1 cellular context compared by ENCODE assay signal in the genomic region with DNA sequence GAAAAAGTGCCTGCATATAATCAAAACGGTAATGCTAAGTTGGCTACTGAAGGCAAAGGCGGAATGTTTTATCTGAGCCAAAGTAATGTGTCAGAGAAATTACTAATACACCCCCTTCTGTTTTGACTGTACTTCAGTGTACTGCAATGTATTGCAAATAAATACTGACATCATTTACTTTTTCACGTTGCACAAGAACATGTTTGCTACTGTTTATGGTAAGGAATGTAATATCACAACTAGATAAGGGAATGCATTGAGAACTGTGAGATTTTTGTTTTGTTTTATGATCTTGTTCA.
TF ChIP-seq lines count a peak whose summit lies in the region.

No MANE protein-coding gene starts in this region.

TF ChIP-seq in HEK293, 187 proteins besides CTCF, POLR2A, EP300 and RAD21 (continued from another document and continues in another):
- TF ChIP-seq, protein P1, sequence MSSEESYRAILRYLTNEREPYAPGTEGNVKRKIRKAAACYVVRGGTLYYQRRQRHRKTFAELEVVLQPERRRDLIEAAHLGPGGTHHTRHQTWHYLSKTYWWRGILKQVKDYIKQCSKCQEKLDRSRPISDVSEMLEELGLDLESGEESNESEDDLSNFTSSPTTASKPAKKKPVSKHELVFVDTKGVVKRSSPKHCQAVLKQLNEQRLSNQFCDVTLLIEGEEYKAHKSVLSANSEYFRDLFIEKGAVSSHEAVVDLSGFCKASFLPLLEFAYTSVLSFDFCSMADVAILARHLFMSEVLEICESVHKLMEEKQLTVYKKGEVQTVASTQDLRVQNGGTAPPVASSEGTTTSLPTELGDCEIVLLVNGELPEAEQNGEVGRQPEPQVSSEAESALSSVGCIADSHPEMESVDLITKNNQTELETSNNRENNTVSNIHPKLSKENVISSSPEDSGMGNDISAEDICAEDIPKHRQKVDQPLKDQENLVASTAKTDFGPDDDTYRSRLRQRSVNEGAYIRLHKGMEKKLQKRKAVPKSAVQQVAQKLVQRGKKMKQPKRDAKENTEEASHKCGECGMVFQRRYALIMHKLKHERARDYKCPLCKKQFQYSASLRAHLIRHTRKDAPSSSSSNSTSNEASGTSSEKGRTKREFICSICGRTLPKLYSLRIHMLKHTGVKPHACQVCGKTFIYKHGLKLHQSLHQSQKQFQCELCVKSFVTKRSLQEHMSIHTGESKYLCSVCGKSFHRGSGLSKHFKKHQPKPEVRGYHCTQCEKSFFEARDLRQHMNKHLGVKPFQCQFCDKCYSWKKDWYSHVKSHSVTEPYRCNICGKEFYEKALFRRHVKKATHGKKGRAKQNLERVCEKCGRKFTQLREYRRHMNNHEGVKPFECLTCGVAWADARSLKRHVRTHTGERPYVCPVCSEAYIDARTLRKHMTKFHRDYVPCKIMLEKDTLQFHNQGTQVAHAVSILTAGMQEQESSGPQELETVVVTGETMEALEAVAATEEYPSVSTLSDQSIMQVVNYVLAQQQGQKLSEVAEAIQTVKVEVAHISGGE (tag by site-specific recombination; conservative IDR thresholded peaks at IDR 0.05; ENCODE audit: low read depth): no peak
- TF ChIP-seq, protein P2, sequence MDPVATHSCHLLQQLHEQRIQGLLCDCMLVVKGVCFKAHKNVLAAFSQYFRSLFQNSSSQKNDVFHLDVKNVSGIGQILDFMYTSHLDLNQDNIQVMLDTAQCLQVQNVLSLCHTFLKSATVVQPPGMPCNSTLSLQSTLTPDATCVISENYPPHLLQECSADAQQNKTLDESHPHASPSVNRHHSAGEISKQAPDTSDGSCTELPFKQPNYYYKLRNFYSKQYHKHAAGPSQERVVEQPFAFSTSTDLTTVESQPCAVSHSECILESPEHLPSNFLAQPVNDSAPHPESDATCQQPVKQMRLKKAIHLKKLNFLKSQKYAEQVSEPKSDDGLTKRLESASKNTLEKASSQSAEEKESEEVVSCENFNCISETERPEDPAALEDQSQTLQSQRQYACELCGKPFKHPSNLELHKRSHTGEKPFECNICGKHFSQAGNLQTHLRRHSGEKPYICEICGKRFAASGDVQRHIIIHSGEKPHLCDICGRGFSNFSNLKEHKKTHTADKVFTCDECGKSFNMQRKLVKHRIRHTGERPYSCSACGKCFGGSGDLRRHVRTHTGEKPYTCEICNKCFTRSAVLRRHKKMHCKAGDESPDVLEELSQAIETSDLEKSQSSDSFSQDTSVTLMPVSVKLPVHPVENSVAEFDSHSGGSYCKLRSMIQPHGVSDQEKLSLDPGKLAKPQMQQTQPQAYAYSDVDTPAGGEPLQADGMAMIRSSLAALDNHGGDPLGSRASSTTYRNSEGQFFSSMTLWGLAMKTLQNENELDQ (tag by site-specific recombination; IDR thresholded peaks at IDR 0.05; ENCODE audit: low read depth): no peak
- TF ChIP-seq ZNF248 (tag by site-specific recombination; IDR thresholded peaks at IDR 0.05): no peak
- no peak for TF ChIP-seq SP2 (tag by site-specific recombination; IDR thresholded peaks at IDR 0.05)
- no peak for TF ChIP-seq ZNF23 (tag by site-specific recombination; IDR thresholded peaks at IDR 0.05; ENCODE audit: borderline replicate concordance)
- no peak for TF ChIP-seq ZNF426 (tag by site-specific recombination; IDR thresholded peaks at IDR 0.05)
- no peak for TF ChIP-seq ZNF366 (tag by site-specific recombination; conservative IDR thresholded peaks at IDR 0.05)
- TF ChIP-seq, protein P3, sequence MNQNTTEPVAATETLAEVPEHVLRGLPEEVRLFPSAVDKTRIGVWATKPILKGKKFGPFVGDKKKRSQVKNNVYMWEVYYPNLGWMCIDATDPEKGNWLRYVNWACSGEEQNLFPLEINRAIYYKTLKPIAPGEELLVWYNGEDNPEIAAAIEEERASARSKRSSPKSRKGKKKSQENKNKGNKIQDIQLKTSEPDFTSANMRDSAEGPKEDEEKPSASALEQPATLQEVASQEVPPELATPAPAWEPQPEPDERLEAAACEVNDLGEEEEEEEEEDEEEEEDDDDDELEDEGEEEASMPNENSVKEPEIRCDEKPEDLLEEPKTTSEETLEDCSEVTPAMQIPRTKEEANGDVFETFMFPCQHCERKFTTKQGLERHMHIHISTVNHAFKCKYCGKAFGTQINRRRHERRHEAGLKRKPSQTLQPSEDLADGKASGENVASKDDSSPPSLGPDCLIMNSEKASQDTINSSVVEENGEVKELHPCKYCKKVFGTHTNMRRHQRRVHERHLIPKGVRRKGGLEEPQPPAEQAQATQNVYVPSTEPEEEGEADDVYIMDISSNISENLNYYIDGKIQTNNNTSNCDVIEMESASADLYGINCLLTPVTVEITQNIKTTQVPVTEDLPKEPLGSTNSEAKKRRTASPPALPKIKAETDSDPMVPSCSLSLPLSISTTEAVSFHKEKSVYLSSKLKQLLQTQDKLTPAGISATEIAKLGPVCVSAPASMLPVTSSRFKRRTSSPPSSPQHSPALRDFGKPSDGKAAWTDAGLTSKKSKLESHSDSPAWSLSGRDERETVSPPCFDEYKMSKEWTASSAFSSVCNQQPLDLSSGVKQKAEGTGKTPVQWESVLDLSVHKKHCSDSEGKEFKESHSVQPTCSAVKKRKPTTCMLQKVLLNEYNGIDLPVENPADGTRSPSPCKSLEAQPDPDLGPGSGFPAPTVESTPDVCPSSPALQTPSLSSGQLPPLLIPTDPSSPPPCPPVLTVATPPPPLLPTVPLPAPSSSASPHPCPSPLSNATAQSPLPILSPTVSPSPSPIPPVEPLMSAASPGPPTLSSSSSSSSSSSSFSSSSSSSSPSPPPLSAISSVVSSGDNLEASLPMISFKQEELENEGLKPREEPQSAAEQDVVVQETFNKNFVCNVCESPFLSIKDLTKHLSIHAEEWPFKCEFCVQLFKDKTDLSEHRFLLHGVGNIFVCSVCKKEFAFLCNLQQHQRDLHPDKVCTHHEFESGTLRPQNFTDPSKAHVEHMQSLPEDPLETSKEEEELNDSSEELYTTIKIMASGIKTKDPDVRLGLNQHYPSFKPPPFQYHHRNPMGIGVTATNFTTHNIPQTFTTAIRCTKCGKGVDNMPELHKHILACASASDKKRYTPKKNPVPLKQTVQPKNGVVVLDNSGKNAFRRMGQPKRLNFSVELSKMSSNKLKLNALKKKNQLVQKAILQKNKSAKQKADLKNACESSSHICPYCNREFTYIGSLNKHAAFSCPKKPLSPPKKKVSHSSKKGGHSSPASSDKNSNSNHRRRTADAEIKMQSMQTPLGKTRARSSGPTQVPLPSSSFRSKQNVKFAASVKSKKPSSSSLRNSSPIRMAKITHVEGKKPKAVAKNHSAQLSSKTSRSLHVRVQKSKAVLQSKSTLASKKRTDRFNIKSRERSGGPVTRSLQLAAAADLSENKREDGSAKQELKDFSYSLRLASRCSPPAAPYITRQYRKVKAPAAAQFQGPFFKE (tag by site-specific recombination; IDR thresholded peaks at IDR 0.05; ENCODE audit: borderline replicate concordance): no peak
- no peak for TF ChIP-seq TCF7L2 (IDR thresholded peaks at IDR 0.05; ENCODE audit: borderline replicate concordance, low read depth, low read length)
- TF ChIP-seq ZNF416 (tag by site-specific recombination; IDR thresholded peaks at IDR 0.05): no peak
- TF ChIP-seq, protein P4, sequence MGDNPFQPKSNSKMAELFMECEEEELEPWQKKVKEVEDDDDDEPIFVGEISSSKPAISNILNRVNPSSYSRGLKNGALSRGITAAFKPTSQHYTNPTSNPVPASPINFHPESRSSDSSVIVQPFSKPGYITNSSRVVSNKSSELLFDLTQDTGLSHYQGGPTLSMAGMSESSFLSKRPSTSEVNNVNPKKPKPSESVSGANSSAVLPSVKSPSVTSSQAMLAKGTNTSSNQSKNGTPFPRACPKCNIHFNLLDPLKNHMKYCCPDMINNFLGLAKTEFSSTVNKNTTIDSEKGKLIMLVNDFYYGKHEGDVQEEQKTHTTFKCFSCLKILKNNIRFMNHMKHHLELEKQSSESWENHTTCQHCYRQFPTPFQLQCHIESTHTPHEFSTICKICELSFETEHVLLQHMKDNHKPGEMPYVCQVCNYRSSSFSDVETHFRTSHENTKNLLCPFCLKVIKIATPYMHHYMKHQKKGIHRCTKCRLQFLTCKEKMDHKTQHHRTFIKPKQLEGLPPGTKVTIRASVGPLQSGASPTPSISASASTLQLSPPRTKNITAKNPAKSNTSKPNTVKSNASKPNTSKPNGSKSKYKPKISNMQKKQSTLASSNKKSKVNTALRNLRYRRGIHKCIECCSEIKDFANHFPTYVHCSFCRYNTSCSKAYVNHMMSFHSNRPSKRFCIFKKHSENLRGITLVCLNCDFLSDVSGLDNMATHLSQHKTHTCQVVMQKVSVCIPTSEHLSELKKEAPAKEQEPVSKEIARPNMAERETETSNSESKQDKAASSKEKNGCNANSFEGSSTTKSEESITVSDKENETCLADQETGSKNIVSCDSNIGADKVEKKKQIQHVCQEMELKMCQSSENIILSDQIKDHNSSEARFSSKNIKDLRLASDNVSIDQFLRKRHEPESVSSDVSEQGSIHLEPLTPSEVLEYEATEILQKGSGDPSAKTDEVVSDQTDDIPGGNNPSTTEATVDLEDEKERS (tag by site-specific recombination; IDR thresholded peaks at IDR 0.05): no peak
- TF ChIP-seq ZNF600 (tag by site-specific recombination; IDR thresholded peaks at IDR 0.05): no peak
- no peak for TF ChIP-seq ZNF530 (tag by site-specific recombination; IDR thresholded peaks at IDR 0.05; ENCODE audit: low read depth)
- TF ChIP-seq, protein P5, sequence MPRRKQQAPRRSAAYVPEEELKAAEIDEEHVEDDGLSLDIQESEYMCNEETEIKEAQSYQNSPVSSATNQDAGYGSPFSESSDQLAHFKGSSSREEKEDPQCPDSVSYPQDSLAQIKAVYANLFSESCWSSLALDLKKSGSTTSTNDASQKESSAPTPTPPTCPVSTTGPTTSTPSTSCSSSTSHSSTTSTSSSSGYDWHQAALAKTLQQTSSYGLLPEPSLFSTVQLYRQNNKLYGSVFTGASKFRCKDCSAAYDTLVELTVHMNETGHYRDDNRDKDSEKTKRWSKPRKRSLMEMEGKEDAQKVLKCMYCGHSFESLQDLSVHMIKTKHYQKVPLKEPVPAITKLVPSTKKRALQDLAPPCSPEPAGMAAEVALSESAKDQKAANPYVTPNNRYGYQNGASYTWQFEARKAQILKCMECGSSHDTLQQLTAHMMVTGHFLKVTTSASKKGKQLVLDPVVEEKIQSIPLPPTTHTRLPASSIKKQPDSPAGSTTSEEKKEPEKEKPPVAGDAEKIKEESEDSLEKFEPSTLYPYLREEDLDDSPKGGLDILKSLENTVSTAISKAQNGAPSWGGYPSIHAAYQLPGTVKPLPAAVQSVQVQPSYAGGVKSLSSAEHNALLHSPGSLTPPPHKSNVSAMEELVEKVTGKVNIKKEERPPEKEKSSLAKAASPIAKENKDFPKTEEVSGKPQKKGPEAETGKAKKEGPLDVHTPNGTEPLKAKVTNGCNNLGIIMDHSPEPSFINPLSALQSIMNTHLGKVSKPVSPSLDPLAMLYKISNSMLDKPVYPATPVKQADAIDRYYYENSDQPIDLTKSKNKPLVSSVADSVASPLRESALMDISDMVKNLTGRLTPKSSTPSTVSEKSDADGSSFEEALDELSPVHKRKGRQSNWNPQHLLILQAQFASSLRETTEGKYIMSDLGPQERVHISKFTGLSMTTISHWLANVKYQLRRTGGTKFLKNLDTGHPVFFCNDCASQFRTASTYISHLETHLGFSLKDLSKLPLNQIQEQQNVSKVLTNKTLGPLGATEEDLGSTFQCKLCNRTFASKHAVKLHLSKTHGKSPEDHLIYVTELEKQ (tag by site-specific recombination; IDR thresholded peaks at IDR 0.05; ENCODE audit: borderline replicate concordance): 0 out of 2 replicates have a peak, but pooled peaks have one; percentile 44
- TF ChIP-seq ZNF501 (tag by site-specific recombination; IDR thresholded peaks at IDR 0.05): no peak
- TF ChIP-seq ZNF221 (tag by site-specific recombination; IDR thresholded peaks at IDR 0.05; ENCODE audit: borderline replicate concordance): no peak
- TF ChIP-seq ZNF223 (tag by site-specific recombination; IDR thresholded peaks at IDR 0.05): no peak
- TF ChIP-seq ZNF155 (tag by site-specific recombination; IDR thresholded peaks at IDR 0.05): no peak
- peak; percentile 48; the same call in 1 of the 2 replicates for TF ChIP-seq ZNF664 (tag by site-specific recombination; IDR thresholded peaks at IDR 0.05)
- peak; percentile 10; the same call in 1 of the 2 replicates for TF ChIP-seq ZNF843 (tag by site-specific recombination; IDR thresholded peaks at IDR 0.05)
- 0 out of 2 replicates have a peak, but pooled peaks have one; percentile 9 for TF ChIP-seq ZFP69B (tag by site-specific recombination; IDR thresholded peaks at IDR 0.05)
- no peak for TF ChIP-seq KLF7 (tag by site-specific recombination; IDR thresholded peaks at IDR 0.05; ENCODE audit: borderline replicate concordance)
- TF ChIP-seq ZNF292 (tag by site-specific recombination; IDR thresholded peaks at IDR 0.05; ENCODE audit: borderline replicate concordance, low read depth): no peak
- TF ChIP-seq ZIC2 (tag by site-specific recombination; IDR thresholded peaks at IDR 0.05): no peak
- no peak for TF ChIP-seq ZNF596 (tag by site-specific recombination; IDR thresholded peaks at IDR 0.05)
- no peak for TF ChIP-seq ZNF76 (tag by site-specific recombination; IDR thresholded peaks at IDR 0.05; ENCODE audit: borderline replicate concordance, low read depth)
- peak; percentile 2; the same call in 1 of the 2 replicates for TF ChIP-seq FEZF1 (tag by site-specific recombination; IDR thresholded peaks at IDR 0.05)
- TF ChIP-seq WT1 (tag by site-specific recombination; IDR thresholded peaks at IDR 0.05): peak; percentile 7; the same call in 1 of the 2 replicates
- no peak for TF ChIP-seq ZNF514 (tag by site-specific recombination; IDR thresholded peaks at IDR 0.05)
- no peak for TF ChIP-seq ZNF510 (tag by site-specific recombination; IDR thresholded peaks at IDR 0.05; ENCODE audit: insufficient replicate concordance)
- TF ChIP-seq, protein P6, sequence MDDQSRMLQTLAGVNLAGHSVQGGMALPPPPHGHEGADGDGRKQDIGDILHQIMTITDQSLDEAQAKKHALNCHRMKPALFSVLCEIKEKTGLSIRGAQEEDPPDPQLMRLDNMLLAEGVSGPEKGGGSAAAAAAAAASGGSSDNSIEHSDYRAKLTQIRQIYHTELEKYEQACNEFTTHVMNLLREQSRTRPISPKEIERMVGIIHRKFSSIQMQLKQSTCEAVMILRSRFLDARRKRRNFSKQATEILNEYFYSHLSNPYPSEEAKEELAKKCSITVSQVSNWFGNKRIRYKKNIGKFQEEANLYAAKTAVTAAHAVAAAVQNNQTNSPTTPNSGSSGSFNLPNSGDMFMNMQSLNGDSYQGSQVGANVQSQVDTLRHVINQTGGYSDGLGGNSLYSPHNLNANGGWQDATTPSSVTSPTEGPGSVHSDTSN (CRISPR knock-in tag; IDR thresholded peaks at IDR 0.05): no peak
- TF ChIP-seq MEIS1 (CRISPR knock-in tag; IDR thresholded peaks at IDR 0.05; ENCODE audit: borderline replicate concordance): no peak
- TF ChIP-seq, protein P7, sequence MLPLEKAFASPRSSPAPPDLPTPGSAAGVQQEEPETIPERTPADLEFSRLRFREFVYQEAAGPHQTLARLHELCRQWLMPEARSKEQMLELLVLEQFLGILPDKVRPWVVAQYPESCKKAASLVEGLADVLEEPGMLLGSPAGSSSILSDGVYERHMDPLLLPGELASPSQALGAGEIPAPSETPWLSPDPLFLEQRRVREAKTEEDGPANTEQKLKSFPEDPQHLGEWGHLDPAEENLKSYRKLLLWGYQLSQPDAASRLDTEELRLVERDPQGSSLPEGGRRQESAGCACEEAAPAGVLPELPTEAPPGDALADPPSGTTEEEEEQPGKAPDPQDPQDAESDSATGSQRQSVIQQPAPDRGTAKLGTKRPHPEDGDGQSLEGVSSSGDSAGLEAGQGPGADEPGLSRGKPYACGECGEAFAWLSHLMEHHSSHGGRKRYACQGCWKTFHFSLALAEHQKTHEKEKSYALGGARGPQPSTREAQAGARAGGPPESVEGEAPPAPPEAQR (tag by site-specific recombination; IDR thresholded peaks at IDR 0.05): no peak
- TF ChIP-seq ZNF140 (tag by site-specific recombination; IDR thresholded peaks at IDR 0.05): no peak
- TF ChIP-seq ZNF354C (tag by site-specific recombination; IDR thresholded peaks at IDR 0.05; ENCODE audit: borderline replicate concordance, low read depth): no peak
